In genomic region chr3:33879540-33879939, GRCh38 we compare ENCODE assay signal across 1 cellular context.
TF ChIP-seq lines count a peak whose summit lies in the region.

No MANE protein-coding gene starts in this region.

TF ChIP-seq in GM23338, 12 proteins besides CTCF, POLR2A, EP300 and RAD21:
- no peak for TF ChIP-seq ZNF462 (CRISPR knock-in tag; IDR thresholded peaks at IDR 0.05)
- no peak for TF ChIP-seq JUNB (IDR thresholded peaks at IDR 0.05; ENCODE audit: unreplicated experiment)
- no peak for TF ChIP-seq CREB1 (CRISPR knock-in tag; IDR thresholded peaks at IDR 0.05; ENCODE audit: low read depth)
